ENCODE assay signal across 1 cellular context in the genomic region with DNA sequence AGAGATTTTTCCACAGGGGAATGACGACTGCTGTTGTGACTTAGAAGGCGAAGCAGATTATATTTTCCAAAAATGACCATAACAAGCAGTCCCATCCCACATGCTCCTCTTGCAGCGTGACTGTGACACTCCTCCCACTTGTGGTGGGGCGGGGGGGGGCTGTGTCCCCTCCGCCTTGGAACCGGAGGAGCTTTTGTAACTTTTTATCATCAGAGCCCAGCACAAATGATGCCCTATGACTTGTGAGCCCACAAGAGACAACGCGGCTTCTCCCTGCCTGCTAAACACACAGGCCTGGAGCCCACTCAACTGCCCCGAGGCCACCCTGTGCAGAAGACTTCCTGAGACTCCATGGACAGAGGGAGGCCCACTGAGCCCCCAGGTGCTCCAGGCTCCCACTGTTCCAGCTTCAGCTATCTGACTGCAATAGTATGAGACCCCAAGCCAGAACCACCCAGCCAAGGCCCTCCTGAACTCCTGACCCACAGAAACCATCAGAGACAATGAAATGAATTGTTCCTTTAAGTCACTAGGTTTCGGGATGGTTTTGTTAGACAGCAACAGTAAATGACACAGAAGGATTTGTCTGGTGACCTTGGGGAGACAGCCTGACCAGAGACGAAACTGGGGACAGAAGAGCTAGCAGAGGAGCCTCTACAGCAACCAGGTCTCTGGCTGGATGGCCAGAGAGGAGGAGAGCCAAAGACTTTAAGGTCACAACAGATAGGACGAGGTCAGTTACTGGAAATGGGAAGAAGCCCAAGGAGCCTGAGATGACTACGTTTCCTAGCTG.
TF ChIP-seq lines count a peak whose summit lies in the region.

No MANE protein-coding gene starts in this region.

TF ChIP-seq in HepG2, 621 proteins besides CTCF, POLR2A, EP300 and RAD21 (continues in another document):
- TF ChIP-seq RXRA (CRISPR knock-in tag; IDR thresholded peaks at IDR 0.05), result 0 out of 2 replicates have a peak, but pooled peaks have one; percentile 42
- TF ChIP-seq ZNF792 (CRISPR knock-in tag; IDR thresholded peaks at IDR 0.05), result 0 out of 2 replicates have a peak, but pooled peaks have one; percentile 8
- TF ChIP-seq, protein P1, sequence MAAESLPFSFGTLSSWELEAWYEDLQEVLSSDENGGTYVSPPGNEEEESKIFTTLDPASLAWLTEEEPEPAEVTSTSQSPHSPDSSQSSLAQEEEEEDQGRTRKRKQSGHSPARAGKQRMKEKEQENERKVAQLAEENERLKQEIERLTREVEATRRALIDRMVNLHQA (CRISPR knock-in tag; IDR thresholded peaks at IDR 0.05), result no peak
- TF ChIP-seq SOX13 (IDR thresholded peaks at IDR 0.05), result no peak
- TF ChIP-seq SOX13 (CRISPR knock-in tag; conservative IDR thresholded peaks at IDR 0.05 in 1 of 2, IDR thresholded peaks at IDR 0.05 in 1 of 2), result peak in 1 of 2 experiments; percentile 43; a peak in 1 of 4 replicates
- TF ChIP-seq, protein P2, sequence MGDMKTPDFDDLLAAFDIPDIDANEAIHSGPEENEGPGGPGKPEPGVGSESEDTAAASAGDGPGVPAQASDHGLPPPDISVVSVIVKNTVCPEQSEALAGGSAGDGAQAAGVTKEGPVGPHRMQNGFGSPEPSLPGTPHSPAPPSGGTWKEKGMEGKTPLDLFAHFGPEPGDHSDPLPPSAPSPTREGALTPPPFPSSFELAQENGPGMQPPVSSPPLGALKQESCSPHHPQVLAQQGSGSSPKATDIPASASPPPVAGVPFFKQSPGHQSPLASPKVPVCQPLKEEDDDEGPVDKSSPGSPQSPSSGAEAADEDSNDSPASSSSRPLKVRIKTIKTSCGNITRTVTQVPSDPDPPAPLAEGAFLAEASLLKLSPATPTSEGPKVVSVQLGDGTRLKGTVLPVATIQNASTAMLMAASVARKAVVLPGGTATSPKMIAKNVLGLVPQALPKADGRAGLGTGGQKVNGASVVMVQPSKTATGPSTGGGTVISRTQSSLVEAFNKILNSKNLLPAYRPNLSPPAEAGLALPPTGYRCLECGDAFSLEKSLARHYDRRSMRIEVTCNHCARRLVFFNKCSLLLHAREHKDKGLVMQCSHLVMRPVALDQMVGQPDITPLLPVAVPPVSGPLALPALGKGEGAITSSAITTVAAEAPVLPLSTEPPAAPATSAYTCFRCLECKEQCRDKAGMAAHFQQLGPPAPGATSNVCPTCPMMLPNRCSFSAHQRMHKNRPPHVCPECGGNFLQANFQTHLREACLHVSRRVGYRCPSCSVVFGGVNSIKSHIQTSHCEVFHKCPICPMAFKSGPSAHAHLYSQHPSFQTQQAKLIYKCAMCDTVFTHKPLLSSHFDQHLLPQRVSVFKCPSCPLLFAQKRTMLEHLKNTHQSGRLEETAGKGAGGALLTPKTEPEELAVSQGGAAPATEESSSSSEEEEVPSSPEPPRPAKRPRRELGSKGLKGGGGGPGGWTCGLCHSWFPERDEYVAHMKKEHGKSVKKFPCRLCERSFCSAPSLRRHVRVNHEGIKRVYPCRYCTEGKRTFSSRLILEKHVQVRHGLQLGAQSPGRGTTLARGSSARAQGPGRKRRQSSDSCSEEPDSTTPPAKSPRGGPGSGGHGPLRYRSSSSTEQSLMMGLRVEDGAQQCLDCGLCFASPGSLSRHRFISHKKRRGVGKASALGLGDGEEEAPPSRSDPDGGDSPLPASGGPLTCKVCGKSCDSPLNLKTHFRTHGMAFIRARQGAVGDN (CRISPR knock-in tag; IDR thresholded peaks at IDR 0.05), result peak; percentile 14; the same call in 1 of the 2 replicates
- TF ChIP-seq, protein P3, sequence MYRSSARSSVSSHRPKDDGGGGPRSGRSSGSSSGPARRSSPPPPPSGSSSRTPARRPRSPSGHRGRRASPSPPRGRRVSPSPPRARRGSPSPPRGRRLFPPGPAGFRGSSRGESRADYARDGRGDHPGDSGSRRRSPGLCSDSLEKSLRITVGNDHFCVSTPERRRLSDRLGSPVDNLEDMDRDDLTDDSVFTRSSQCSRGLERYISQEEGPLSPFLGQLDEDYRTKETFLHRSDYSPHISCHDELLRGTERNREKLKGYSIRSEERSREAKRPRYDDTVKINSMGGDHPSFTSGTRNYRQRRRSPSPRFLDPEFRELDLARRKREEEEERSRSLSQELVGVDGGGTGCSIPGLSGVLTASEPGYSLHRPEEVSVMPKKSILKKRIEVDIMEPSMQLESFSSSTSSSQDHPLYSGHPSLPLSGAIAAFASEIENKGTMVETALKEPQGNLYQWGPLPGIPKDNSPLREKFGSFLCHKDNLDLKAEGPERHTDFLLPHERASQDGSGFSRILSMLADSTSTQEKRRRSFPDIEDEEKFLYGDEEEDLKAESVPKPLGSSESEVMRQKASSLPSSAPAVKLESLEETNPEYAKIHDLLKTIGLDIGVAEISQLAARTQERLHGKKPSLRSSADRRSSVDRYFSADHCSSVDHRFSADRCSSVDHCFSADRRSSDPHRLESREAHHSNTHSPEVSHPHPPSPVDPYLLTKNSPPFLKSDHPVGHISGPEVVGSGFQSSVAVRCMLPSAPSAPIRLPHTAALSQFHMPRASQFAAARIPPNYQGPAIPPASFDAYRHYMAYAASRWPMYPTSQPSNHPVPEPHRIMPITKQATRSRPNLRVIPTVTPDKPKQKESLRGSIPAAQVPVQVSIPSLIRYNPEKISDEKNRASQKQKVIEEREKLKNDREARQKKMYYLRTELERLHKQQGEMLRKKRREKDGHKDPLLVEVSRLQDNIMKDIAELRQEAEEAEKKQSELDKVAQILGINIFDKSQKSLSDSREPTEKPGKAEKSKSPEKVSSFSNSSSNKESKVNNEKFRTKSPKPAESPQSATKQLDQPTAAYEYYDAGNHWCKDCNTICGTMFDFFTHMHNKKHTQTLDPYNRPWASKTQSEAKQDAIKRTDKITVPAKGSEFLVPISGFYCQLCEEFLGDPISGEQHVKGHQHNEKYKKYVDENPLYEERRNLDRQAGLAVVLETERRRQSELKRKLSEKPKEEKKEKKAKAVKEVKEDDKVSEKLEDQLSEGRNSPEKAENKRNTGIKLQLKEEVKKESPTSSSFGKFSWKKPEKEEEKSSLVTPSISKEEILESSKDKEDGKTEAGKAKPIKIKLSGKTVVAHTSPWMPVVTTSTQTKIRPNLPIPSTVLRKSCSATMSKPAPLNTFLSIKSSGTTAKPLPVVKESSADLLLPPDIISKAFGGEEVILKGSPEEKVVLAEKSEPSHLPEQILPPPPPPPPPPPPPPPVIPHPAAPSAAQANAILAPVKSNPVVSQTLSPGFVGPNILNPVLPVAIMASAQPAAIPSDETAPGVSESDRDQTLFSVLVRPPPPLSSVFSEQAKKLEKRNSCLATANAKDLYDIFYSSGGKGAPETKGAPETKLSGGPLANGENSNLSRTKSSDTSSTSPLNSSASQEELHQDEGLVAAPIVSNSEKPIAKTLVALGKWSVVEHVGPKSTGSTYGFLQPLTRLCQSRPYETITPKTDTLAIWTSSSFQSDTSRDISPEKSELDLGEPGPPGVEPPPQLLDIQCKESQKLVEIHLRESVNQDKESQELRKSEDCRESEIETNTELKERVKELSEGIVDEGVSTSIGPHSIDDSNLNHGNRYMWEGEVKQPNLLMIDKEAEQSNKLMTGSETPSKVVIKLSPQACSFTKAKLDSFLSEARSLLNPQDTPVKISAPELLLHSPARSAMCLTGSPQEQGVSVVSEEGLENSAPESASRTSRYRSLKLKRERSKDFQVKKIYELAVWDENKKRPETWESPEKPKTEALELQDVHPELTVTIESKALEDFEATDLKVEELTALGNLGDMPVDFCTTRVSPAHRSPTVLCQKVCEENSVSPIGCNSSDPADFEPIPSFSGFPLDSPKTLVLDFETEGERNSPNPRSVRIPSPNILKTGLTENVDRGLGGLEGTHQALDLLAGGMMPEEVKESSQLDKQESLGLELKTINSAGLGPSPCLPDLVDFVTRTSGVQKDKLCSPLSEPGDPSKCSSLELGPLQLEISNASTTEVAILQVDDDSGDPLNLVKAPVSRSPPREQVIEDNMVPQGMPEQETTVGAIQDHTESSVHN (CRISPR knock-in tag; IDR thresholded peaks at IDR 0.05), result no peak
- TF ChIP-seq, protein P4, sequence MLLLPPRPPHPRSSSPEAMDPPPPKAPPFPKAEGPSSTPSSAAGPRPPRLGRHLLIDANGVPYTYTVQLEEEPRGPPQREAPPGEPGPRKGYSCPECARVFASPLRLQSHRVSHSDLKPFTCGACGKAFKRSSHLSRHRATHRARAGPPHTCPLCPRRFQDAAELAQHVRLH (CRISPR knock-in tag; IDR thresholded peaks at IDR 0.05; ENCODE audit: borderline replicate concordance, low read depth), result peak; percentile 16; the same call in 1 of the 2 replicates
- TF ChIP-seq KLF13 (CRISPR knock-in tag; IDR thresholded peaks at IDR 0.05), result no peak
- 0 out of 2 replicates have a peak, but pooled peaks have one; percentile 5 for TF ChIP-seq HOXA3 (CRISPR knock-in tag; IDR thresholded peaks at IDR 0.05)
- peak; percentile 36; the same call in 1 of the 2 replicates for TF ChIP-seq BCL6 (CRISPR knock-in tag; IDR thresholded peaks at IDR 0.05)
- TF ChIP-seq, protein P5, sequence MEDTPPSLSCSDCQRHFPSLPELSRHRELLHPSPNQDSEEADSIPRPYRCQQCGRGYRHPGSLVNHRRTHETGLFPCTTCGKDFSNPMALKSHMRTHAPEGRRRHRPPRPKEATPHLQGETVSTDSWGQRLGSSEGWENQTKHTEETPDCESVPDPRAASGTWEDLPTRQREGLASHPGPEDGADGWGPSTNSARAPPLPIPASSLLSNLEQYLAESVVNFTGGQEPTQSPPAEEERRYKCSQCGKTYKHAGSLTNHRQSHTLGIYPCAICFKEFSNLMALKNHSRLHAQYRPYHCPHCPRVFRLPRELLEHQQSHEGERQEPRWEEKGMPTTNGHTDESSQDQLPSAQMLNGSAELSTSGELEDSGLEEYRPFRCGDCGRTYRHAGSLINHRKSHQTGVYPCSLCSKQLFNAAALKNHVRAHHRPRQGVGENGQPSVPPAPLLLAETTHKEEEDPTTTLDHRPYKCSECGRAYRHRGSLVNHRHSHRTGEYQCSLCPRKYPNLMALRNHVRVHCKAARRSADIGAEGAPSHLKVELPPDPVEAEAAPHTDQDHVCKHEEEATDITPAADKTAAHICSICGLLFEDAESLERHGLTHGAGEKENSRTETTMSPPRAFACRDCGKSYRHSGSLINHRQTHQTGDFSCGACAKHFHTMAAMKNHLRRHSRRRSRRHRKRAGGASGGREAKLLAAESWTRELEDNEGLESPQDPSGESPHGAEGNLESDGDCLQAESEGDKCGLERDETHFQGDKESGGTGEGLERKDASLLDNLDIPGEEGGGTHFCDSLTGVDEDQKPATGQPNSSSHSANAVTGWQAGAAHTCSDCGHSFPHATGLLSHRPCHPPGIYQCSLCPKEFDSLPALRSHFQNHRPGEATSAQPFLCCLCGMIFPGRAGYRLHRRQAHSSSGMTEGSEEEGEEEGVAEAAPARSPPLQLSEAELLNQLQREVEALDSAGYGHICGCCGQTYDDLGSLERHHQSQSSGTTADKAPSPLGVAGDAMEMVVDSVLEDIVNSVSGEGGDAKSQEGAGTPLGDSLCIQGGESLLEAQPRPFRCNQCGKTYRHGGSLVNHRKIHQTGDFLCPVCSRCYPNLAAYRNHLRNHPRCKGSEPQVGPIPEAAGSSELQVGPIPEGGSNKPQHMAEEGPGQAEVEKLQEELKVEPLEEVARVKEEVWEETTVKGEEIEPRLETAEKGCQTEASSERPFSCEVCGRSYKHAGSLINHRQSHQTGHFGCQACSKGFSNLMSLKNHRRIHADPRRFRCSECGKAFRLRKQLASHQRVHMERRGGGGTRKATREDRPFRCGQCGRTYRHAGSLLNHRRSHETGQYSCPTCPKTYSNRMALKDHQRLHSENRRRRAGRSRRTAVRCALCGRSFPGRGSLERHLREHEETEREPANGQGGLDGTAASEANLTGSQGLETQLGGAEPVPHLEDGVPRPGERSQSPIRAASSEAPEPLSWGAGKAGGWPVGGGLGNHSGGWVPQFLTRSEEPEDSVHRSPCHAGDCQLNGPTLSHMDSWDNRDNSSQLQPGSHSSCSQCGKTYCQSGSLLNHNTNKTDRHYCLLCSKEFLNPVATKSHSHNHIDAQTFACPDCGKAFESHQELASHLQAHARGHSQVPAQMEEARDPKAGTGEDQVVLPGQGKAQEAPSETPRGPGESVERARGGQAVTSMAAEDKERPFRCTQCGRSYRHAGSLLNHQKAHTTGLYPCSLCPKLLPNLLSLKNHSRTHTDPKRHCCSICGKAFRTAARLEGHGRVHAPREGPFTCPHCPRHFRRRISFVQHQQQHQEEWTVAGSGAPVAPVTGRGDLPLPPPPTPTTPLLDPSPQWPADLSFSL (CRISPR knock-in tag; IDR thresholded peaks at IDR 0.05), result no peak
- TF ChIP-seq, protein P6, sequence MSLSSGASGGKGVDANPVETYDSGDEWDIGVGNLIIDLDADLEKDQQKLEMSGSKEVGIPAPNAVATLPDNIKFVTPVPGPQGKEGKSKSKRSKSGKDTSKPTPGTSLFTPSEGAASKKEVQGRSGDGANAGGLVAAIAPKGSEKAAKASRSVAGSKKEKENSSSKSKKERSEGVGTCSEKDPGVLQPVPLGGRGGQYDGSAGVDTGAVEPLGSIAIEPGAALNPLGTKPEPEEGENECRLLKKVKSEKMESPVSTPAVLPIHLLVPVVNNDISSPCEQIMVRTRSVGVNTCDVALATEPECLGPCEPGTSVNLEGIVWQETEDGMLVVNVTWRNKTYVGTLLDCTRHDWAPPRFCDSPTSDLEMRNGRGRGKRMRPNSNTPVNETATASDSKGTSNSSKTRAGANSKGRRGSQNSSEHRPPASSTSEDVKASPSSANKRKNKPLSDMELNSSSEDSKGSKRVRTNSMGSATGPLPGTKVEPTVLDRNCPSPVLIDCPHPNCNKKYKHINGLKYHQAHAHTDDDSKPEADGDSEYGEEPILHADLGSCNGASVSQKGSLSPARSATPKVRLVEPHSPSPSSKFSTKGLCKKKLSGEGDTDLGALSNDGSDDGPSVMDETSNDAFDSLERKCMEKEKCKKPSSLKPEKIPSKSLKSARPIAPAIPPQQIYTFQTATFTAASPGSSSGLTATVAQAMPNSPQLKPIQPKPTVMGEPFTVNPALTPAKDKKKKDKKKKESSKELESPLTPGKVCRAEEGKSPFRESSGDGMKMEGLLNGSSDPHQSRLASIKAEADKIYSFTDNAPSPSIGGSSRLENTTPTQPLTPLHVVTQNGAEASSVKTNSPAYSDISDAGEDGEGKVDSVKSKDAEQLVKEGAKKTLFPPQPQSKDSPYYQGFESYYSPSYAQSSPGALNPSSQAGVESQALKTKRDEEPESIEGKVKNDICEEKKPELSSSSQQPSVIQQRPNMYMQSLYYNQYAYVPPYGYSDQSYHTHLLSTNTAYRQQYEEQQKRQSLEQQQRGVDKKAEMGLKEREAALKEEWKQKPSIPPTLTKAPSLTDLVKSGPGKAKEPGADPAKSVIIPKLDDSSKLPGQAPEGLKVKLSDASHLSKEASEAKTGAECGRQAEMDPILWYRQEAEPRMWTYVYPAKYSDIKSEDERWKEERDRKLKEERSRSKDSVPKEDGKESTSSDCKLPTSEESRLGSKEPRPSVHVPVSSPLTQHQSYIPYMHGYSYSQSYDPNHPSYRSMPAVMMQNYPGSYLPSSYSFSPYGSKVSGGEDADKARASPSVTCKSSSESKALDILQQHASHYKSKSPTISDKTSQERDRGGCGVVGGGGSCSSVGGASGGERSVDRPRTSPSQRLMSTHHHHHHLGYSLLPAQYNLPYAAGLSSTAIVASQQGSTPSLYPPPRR (CRISPR knock-in tag; IDR thresholded peaks at IDR 0.05; ENCODE audit: borderline replicate concordance), result no peak
- TF ChIP-seq, protein P7, sequence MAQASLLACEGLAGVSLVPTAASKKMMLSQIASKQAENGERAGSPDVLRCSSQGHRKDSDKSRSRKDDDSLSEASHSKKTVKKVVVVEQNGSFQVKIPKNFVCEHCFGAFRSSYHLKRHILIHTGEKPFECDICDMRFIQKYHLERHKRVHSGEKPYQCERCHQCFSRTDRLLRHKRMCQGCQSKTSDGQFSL (CRISPR knock-in tag; IDR thresholded peaks at IDR 0.05), result 0 out of 2 replicates have a peak, but pooled peaks have one; percentile 7
- no peak; a peak in 1 of 4 replicates for TF ChIP-seq KLF16 (CRISPR knock-in tag; IDR thresholded peaks at IDR 0.05)
- no peak for TF ChIP-seq SAP130 (CRISPR knock-in tag; IDR thresholded peaks at IDR 0.05; ENCODE audit: low read depth)
- TF ChIP-seq ELF4 (CRISPR knock-in tag; IDR thresholded peaks at IDR 0.05; ENCODE audit: borderline replicate concordance), result no peak
- no peak for TF ChIP-seq ZNF383 (CRISPR knock-in tag; IDR thresholded peaks at IDR 0.05; ENCODE audit: borderline replicate concordance)
